In genomic region chr2:149080104-149080503, GRCh38 we compare ENCODE assay signal across 16 cellular contexts. TPM values are rescaled to one million over a fixed set of nuclear protein-coding genes. Genes with fewer than 3 reads are reported as not detected.
DNase-seq lines count a peak whose midpoint lies in the region; TF ChIP-seq lines count a peak whose summit lies in the region.
"Had no signal": no experiment of that assay in that cellular context is flagged by ENCODE, and none has a peak within 500 bp of the region (broad histone marks: within the 10 kb centered on the region; RNA-seq: fewer than 3 reads in every experiment).

No MANE protein-coding gene starts in this region.

- no peak overlapping the region for H3K14ac ChIP-seq in mesenchymal stem cell (ENCODE audit: low read length in 2 of 2)

- H3K9me3 ChIP-seq in SJSA1 (replicated peaks) (no peaks in the 10 kb centered on the region), mesenchymal stem cell (ENCODE audit: control insufficient read depth, low read length) (no peaks in the 10 kb centered on the region), left ventricle myocardium inferior (replicated peaks) (no peaks in the 10 kb centered on the region)
- H3K9me3 ChIP-seq: Caco-2 had no signal

- no peak overlapping the region for H3K4me3 ChIP-seq in SJSA1
- no peak overlapping the region for H3K4me3 ChIP-seq in mesenchymal stem cell (ENCODE audit: insufficient read depth in 1 of 2, low read depth in 1 of 2, low read length in 2 of 2)
- no peak overlapping the region for H3K4me3 ChIP-seq in left ventricle myocardium inferior

- peak; percentile 65 for DNase-seq in DMS 273 (lab: John Stamatoyannopoulos, UW; ENCODE audit: unreplicated experiment)
- DNase-seq in DMS 273 treated with DMSO at 0.1 percent for 48 hours (lab: John Stamatoyannopoulos, UW) = no peak
- peak; percentile 40 for DNase-seq in EH (ENCODE audit: low read depth)
- DNase-seq in SJSA1 (ENCODE audit: low read depth in 1 of 2, low spot score in 2 of 2) = no peak
- DNase-seq in mesenchymal stem cell = peak; percentile 71
- DNase-seq in left ventricle myocardium inferior = no peak
- DNase-seq in COLO829 (ENCODE audit: low spot score) = no peak
- DNase-seq in stimulated activated naive CD4-positive, alpha-beta T cell treated with Interleukin-2 at 50 U/mL for 16 hours (lab: John Stamatoyannopoulos, UW) = no peak
- DNase-seq: Caco-2; GF-D8; GOT3; KBM-7; NCI-H1092; NCI-H187; NK-92 treated with Interleukin-12 subunit alpha and Interleukin-12 subunit beta, amount 100 ng/mL, for 24 hours had no signal

- no peak overlapping the region for H2AK5ac ChIP-seq in mesenchymal stem cell (ENCODE audit: low read length, severe bottlenecking)

- peaks cover 48% of the 10 kb centered on the region for H3K4me1 ChIP-seq in SJSA1 (replicated peaks)
- H3K4me1 ChIP-seq in mesenchymal stem cell (ENCODE audit: control insufficient read depth, insufficient read depth, low read depth, low read length) = peaks cover 10% of the 10 kb centered on the region
- H3K4me1 ChIP-seq in left ventricle myocardium inferior = no peaks in the 10 kb centered on the region

- no peaks in the 10 kb centered on the region for H3K79me1 ChIP-seq in mesenchymal stem cell (replicated peaks; ENCODE audit: low read length, poor library complexity, severe bottlenecking)

- H2BK5ac ChIP-seq in mesenchymal stem cell (ENCODE audit: low read depth, low read length, poor library complexity, severe bottlenecking) = no peak overlapping the region

- H2BK15ac ChIP-seq in mesenchymal stem cell (ENCODE audit: low read depth, poor library complexity, severe bottlenecking) = no peak overlapping the region

- H3K18ac ChIP-seq in mesenchymal stem cell (ENCODE audit: low read depth in 1 of 2, low read length in 2 of 2) = peak overlapping the region in 1 of 2 experiments; percentile 43

- no peak overlapping the region for H3K9ac ChIP-seq in mesenchymal stem cell (ENCODE audit: low read length)

- peak overlapping the region; percentile 73 for H2BK120ac ChIP-seq in mesenchymal stem cell (ENCODE audit: low read depth, low read length)

- no peak overlapping the region for H2BK12ac ChIP-seq in mesenchymal stem cell (ENCODE audit: low read length in 2 of 2)

- H3K27ac ChIP-seq in SJSA1 (peak overlapping the region; percentile 15; the same call in 1 of the 2 replicates), mesenchymal stem cell (ENCODE audit: low read length, poor library complexity, severe bottlenecking) (no peak overlapping the region), left ventricle myocardium inferior (replicated peaks) (no peak overlapping the region)

- H3K36me3 ChIP-seq in SJSA1 = no peaks in the 10 kb centered on the region
- no peaks in the 10 kb centered on the region for H3K36me3 ChIP-seq in mesenchymal stem cell (ENCODE audit: control insufficient read depth in 1 of 2, insufficient read depth in 2 of 2, low read depth in 1 of 2, low read length in 2 of 2)
- no peaks in the 10 kb centered on the region for H3K36me3 ChIP-seq in left ventricle myocardium inferior

- no peak overlapping the region for H3K4ac ChIP-seq in mesenchymal stem cell (ENCODE audit: low read depth in 1 of 2, low read length in 2 of 2)

- no peak overlapping the region for H3K23ac ChIP-seq in mesenchymal stem cell (ENCODE audit: low read length in 2 of 2)

- intact Hi-C loops in left ventricle myocardium inferior (cut with micrococcal nuclease) = no loop called here

- no peak overlapping the region for H4K8ac ChIP-seq in mesenchymal stem cell (ENCODE audit: low read length)

- H3K27me3 ChIP-seq in SJSA1 (replicated peaks) (no peaks in the 10 kb centered on the region), mesenchymal stem cell (ENCODE audit: control insufficient read depth in 1 of 2, insufficient read depth in 1 of 2, low read length in 2 of 2) (peaks cover 0 to 33% of the 10 kb centered on the region in 2 experiments), left ventricle myocardium inferior (ENCODE audit: low read depth) (no peaks in the 10 kb centered on the region)

- TF ChIP-seq CTCF in left ventricle myocardium inferior (IDR thresholded peaks at IDR 0.05; ENCODE audit: borderline replicate concordance) = no peak

- no peak overlapping the region for H4K91ac ChIP-seq in mesenchymal stem cell (ENCODE audit: low read length)

- H3K4me2 ChIP-seq in mesenchymal stem cell (ENCODE audit: low read length, poor library complexity, severe bottlenecking) = no peak overlapping the region

- 78% methylated on average over 2 of the region's 3 CpGs for WGBS in mesenchymal stem cell

- H2AFZ ChIP-seq in mesenchymal stem cell (ENCODE audit: low read depth, low read length) = no peak overlapping the region

RNA-seq across cellular contexts. Expression of gene LYPD6B, which starts 41.6 kb away (rescaled TPM):
- total RNA-seq in SJSA1 (2014; rRNA removed; shearing (Covaris generic)) = 35.7 and 43.3 TPM in 2 replicates
- 22.6 TPM for polyA plus RNA-seq in mesenchymal stem cell (2013, experiment 1 of 2)
- polyA plus RNA-seq in mesenchymal stem cell (2013, experiment 2 of 2) = 21.2 TPM
- total RNA-seq in left ventricle myocardium inferior = not detected
- polyA plus RNA-seq: CD14-positive monocyte had no signal

Comparison
In these comparisons a context has a peak if more than half of its experiments do, and no peak if none do; other contexts are left out.
1. DNase-seq: peak in DMS 273 (single experiment), EH (single experiment) and mesenchymal stem cell (single experiment); none in DMS 273 treated with DMSO at 0.1 percent for 48 hours (single experiment), SJSA1 (0 of 2), left ventricle myocardium inferior (single experiment), COLO829 (single experiment) and stimulated activated naive CD4-positive, alpha-beta T cell treated with Interleukin-2 at 50 U/mL for 16 hours (single experiment).
2. RNA of gene LYPD6B, which starts 41.6 kb away (total RNA-seq): 35.7 to 43.3 TPM in SJSA1; not detected in left ventricle myocardium inferior (single experiment); every median in the first group is over 10 times any median in the second.